In genomic region chr12:122130150-122130549, GRCh38 we compare ENCODE assay signal across 1 cellular context.
TF ChIP-seq lines count a peak whose summit lies in the region.

No MANE protein-coding gene starts in this region.

TF ChIP-seq in IMR-90, 13 proteins besides CTCF, POLR2A, EP300 and RAD21 (continued from another document):
- TF ChIP-seq, protein P1, sequence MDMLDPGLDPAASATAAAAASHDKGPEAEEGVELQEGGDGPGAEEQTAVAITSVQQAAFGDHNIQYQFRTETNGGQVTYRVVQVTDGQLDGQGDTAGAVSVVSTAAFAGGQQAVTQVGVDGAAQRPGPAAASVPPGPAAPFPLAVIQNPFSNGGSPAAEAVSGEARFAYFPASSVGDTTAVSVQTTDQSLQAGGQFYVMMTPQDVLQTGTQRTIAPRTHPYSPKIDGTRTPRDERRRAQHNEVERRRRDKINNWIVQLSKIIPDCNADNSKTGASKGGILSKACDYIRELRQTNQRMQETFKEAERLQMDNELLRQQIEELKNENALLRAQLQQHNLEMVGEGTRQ (IDR thresholded peaks at IDR 0.05; ENCODE audit: low read depth, low read length) = no peak
